14 cellular contexts compared by ENCODE assay signal in the genomic region with DNA sequence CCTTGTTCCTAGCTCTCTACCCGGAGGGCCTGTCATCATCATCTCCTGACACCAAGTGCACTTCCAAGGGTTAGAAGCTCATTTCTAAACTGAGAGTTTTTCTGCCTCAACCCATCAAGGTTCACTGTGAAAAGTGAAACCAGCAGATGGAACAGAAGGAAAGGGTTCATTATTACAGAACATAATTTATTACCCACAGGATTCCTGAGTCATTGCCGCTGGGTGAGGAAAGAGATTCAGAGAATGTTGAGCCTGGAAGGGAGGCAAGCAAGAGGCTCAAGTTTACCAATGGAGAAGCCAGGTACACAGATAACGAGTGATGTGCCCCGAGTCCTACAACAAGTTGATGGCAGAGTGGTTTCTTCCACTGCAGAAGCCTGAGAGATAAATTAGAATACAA.
"Had no signal": no experiment of that assay in that cellular context is flagged by ENCODE, and none has a peak within 500 bp of the region (broad histone marks: within the 10 kb centered on the region; RNA-seq: fewer than 3 reads in every experiment).

No MANE protein-coding gene starts in this region.

- H3K36me3 ChIP-seq: cardiac muscle cell, esophagus muscularis mucosa, stomach, thoracic aorta had no signal

- H3K4me1 ChIP-seq: esophagus muscularis mucosa had no signal

- H3K27me3 ChIP-seq: cardiac muscle cell, esophagus muscularis mucosa, stomach had no signal

- H3K4me3 ChIP-seq: cardiac muscle cell, esophagus muscularis mucosa, stomach, thoracic aorta had no signal

- H3K9me3 ChIP-seq: esophagus muscularis mucosa, stomach, thoracic aorta had no signal

- DNase-seq: activated CD4-positive, alpha-beta memory T cell treated with anti-CD3 and anti-CD28 coated beads for 36 hours; activated CD4-positive, alpha-beta T cell treated with anti-CD3 and anti-CD28 coated beads for 1 hour; activated CD8-positive, alpha-beta memory T cell treated with anti-CD3 and anti-CD28 coated beads, Interleukin-2, amount 10 ng/mL, durations not matched to agents 7 days and 5 days; activated naive CD4-positive, alpha-beta T cell treated with anti-CD3 and anti-CD28 coated beads for 36 hours; activated T-cell treated with anti-CD3 and anti-CD28 coated beads, Interleukin-2, amount 50 U/mL, for 1 hour; hypothalamus; kidney; mesendoderm; stimulated activated CD4-positive, alpha-beta T cell treated with anti-CD3 and anti-CD28 coated beads, Interleukin-1b, Interleukin-23, amount 100 ng/mL, for 48 hours; stomach had no signal

- ATAC-seq: activated CD8-positive, alpha-beta memory T cell treated with anti-CD3 and anti-CD28 coated beads, Interleukin-2, amount 10 ng/mL, durations not matched to agents 7 days and 5 days; sciatic nerve had no signal

- H3K27ac ChIP-seq: cardiac muscle cell, esophagus muscularis mucosa, stomach, thoracic aorta had no signal
